Comparison of ENCODE assay signal across 8 cellular contexts in the genomic region with DNA sequence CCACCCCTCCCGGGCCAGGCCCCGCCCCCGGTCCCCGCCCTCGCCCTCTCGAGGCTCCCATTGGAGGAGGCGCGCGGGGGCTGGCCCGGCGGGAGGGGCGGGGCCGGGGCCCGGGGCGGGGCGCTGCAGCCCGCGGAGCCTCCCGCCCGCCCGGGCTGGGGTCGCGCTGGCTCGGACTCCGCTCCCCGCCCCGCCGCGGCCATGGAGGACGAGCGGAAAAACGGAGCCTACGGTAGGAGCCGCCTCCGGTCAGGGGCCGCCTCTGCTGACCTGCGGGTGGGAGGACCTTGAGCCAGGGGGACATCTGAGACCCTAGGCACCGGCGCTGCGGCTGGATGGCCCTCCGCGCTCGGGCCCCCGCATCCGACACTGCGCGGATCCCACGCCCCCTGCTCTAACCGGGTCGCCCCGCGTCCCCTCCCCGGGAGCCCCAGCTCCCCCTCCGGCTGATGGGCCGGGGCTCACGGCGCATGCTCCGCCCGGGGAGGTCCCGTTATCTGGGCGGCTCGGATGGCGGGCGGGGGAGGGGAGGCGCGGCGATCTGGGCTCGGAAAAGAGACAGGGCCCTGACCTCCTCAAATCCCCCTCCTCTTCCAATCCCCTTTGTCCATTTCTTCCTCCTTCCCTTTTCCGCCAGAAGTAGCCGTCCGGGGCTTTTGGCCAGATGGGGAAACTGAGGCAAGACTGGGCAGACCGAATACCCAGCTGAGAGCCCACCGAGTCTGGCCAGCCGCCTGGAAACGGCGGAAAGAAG. TPM values are rescaled to one million over a fixed set of nuclear protein-coding genes. Genes with fewer than 3 reads are reported as not detected.
DNase-seq lines count a peak whose midpoint lies in the region; ATAC-seq and TF ChIP-seq lines count a peak whose summit lies in the region.

No MANE protein-coding gene starts in this region.

- peak; percentile 53 for DNase-seq in DMS153 (lab: John Stamatoyannopoulos, UW)
- peak; percentile 72 for DNase-seq in MM.1S
- DNase-seq in T-helper 1 cell, result peak; percentile 80 to 90 (median 82)
- peak; percentile 79 to 92 (median 86) for DNase-seq in adrenal gland
- DNase-seq in left ventricle myocardium superior, result peak; percentile 93
- peak; percentile 77 for DNase-seq in progenitor cell of endocrine pancreas (ENCODE audit: low spot score, unreplicated experiment)
- peak; percentile 93 for DNase-seq in upper lobe of right lung

- peaks cover 12% of the 10 kb centered on the region for H3K4me1 Mint-ChIP-seq in progenitor cell of endocrine pancreas (ENCODE audit: low read depth)

- H3K27me3 Mint-ChIP-seq in progenitor cell of endocrine pancreas, result peaks cover 7% of the 10 kb centered on the region

- H3F3A ChIP-seq in MM.1S (ENCODE audit: insufficient read depth, low read length), result no peaks in the 10 kb centered on the region

- H3K4me1 ChIP-seq in MM.1S (ENCODE audit: low read length), result no peaks in the 10 kb centered on the region; the same call in 1 of the 2 replicates
- peaks cover 11 to 24% of the 10 kb centered on the region in 2 donors for H3K4me1 ChIP-seq in adrenal gland (replicated peaks in 1 of 2)
- H3K4me1 ChIP-seq in upper lobe of right lung, result peaks cover 35% of the 10 kb centered on the region

- H3K4me3 ChIP-seq in MM.1S (ENCODE audit: low read length), result peak overlapping the region; percentile 93
- peak overlapping the region; percentile 43 to 100 (median 97) for H3K4me3 ChIP-seq in adrenal gland
- H3K4me3 ChIP-seq in upper lobe of right lung, result peak overlapping the region; percentile 96

- H3K9me2 ChIP-seq in MM.1S (replicated peaks; ENCODE audit: insufficient read depth, low read length), result no peaks in the 10 kb centered on the region

- H4K20me1 ChIP-seq in MM.1S (ENCODE audit: insufficient read depth, low read length), result no peaks in the 10 kb centered on the region

- H3K79me2 ChIP-seq in MM.1S (ENCODE audit: low read length), result no peaks in the 10 kb centered on the region

- peak overlapping the region; percentile 99 for H3K4me2 ChIP-seq in MM.1S (ENCODE audit: low read depth, low read length)

- H3K9ac ChIP-seq in MM.1S (ENCODE audit: low read length), result peak overlapping the region; percentile 45; the same call in 1 of the 2 replicates

- no peak for TF ChIP-seq CTCF in MM.1S (IDR thresholded peaks at IDR 0.05; ENCODE audit: low read length)
- no peak for TF ChIP-seq CTCF in adrenal gland (IDR thresholded peaks at IDR 0.05)
- TF ChIP-seq CTCF in progenitor cell of endocrine pancreas (IDR thresholded peaks at IDR 0.05; ENCODE audit: unreplicated experiment), result no peak
- no peak for TF ChIP-seq CTCF in upper lobe of right lung (IDR thresholded peaks at IDR 0.05)

- peak overlapping the region; percentile 90 for H3K27ac Mint-ChIP-seq in progenitor cell of endocrine pancreas

- 0 out of 2 replicates have a peak, but pooled peaks cover 11% of the 10 kb centered on the region for H3K27me3 ChIP-seq in MM.1S (replicated peaks; ENCODE audit: insufficient read depth, low read length)
- H3K27me3 ChIP-seq in adrenal gland, result no peaks in the 10 kb centered on the region
- H3K27me3 ChIP-seq in upper lobe of right lung, result no peaks in the 10 kb centered on the region

- no peaks in the 10 kb centered on the region for H3K36me3 Mint-ChIP-seq in progenitor cell of endocrine pancreas (ENCODE audit: insufficient read depth)

- intact Hi-C loops in adrenal gland (cut with DNase I) (no loop called here), left ventricle myocardium superior (cut with micrococcal nuclease) (no loop called here), upper lobe of right lung (cut with DNase I) (no loop called here)

- peak overlapping the region; percentile 98 for H2AFZ ChIP-seq in MM.1S (ENCODE audit: low read length)

- 0 to 1% (median 0%) methylated on average over 12 to 75 of the region's 76 CpGs for WGBS in adrenal gland, 4 donors

- no peak for TF ChIP-seq POLR2A in adrenal gland (IDR thresholded peaks at IDR 0.05)

- no peaks in the 10 kb centered on the region for H3K9me3 Mint-ChIP-seq in progenitor cell of endocrine pancreas (ENCODE audit: low read depth)

- H3K4me3 Mint-ChIP-seq in progenitor cell of endocrine pancreas (ENCODE audit: low read depth), result peak overlapping the region; percentile 78

- no peak overlapping the region for H3K27ac ChIP-seq in MM.1S (ENCODE audit: low read length)
- peak overlapping the region in 4 of 5 donors; percentile 61 to 94 (median 81) for H3K27ac ChIP-seq in adrenal gland
- H3K27ac ChIP-seq in upper lobe of right lung, result peak overlapping the region; percentile 95

- H3K9me3 ChIP-seq in MM.1S (replicated peaks; ENCODE audit: insufficient read depth, low read length) (no peaks in the 10 kb centered on the region), adrenal gland (replicated peaks in 1 of 3) (no peaks in the 10 kb centered on the region), upper lobe of right lung (no peaks in the 10 kb centered on the region)

- H3K36me3 ChIP-seq in MM.1S (replicated peaks; ENCODE audit: insufficient read depth, low read length) (no peaks in the 10 kb centered on the region), adrenal gland (replicated peaks in 1 of 2) (no peaks in the 10 kb centered on the region), upper lobe of right lung (no peaks in the 10 kb centered on the region)

- ATAC-seq in GM21619 (IDR thresholded peaks at IDR 0.05; ENCODE audit: unreplicated experiment) (peak; percentile 39), left ventricle myocardium superior (peak; percentile 98), upper lobe of right lung (peak; percentile 97)

RNA-seq across cellular contexts. Expression of gene AP1M2, which starts 15.4 kb away (rescaled TPM):
- total RNA-seq in adrenal gland (under 1 TPM in 2 of 8 donors, not detected in 6; 0.19 to 0.43 TPM), left ventricle myocardium superior (not detected), progenitor cell of endocrine pancreas (107 and 110 TPM in 2 replicates), upper lobe of right lung (37.8 TPM)
- polyA plus RNA-seq in adrenal gland, result under 1 TPM in 2 of 3 donors, not detected in 1; 0.10 to 0.97 TPM

RNA-seq across cellular contexts. Expression of gene SLC44A2, which starts 22.8 kb away (rescaled TPM):
- 100 to 1,000 TPM in 4 of 8 donors, 10 to 100 TPM in 4; 48.8 to 188 (median 100) TPM for total RNA-seq in adrenal gland
- 10 to 100 TPM; 67.3 to 92.3 (median 68.1) TPM for polyA plus RNA-seq in adrenal gland
- 71.8 TPM for total RNA-seq in left ventricle myocardium superior
- total RNA-seq in progenitor cell of endocrine pancreas, result 159 and 164 TPM in 2 replicates
- total RNA-seq in upper lobe of right lung, result 293 TPM

RNA-seq across cellular contexts. Expression of gene CDKN2D, which starts 33.7 kb away (rescaled TPM):
- total RNA-seq in adrenal gland, result 10 to 100 TPM in 1 of 8 donors, 1 to 10 TPM in 7; 1.9 to 15.1 (median 6.4) TPM
- 10 to 100 TPM in 2 of 3 donors, 1 to 10 TPM in 1; 7.4 to 11.2 (median 10.0) TPM for polyA plus RNA-seq in adrenal gland
- total RNA-seq in left ventricle myocardium superior, result 8.3 TPM
- 4.2 and 5.0 TPM in 2 replicates for total RNA-seq in progenitor cell of endocrine pancreas
- 10.5 TPM for total RNA-seq in upper lobe of right lung

RNA-seq across cellular contexts. Expression of gene KRI1, which starts 36.7 kb away (rescaled TPM):
- total RNA-seq in adrenal gland (10 to 100 TPM in 7 of 8 donors, 1 to 10 TPM in 1; 7.1 to 32.4 (median 18.8) TPM), left ventricle myocardium superior (9.3 TPM), progenitor cell of endocrine pancreas (32.1 and 35.0 TPM in 2 replicates), upper lobe of right lung (19.6 TPM)
- polyA plus RNA-seq in adrenal gland, result 10 to 100 TPM; 29.7 to 69.0 (median 29.8) TPM

RNA-seq across cellular contexts. Expression of gene ILF3, which starts 51.6 kb away (rescaled TPM):
- 100 to 1,000 TPM in 5 of 8 donors, 10 to 100 TPM in 3; 75.0 to 254 (median 145) TPM for total RNA-seq in adrenal gland
- 100 to 1,000 TPM; 192 to 232 (median 219) TPM for polyA plus RNA-seq in adrenal gland
- total RNA-seq in left ventricle myocardium superior, result 118 TPM
- 761 and 784 TPM in 2 replicates for total RNA-seq in progenitor cell of endocrine pancreas
- 182 TPM for total RNA-seq in upper lobe of right lung

Comparison
In these comparisons a context has a peak if more than half of its experiments do, and no peak if none do; other contexts are left out.
1. ATAC-seq: peak in every context shown above with its lines; median percentile 98 in left ventricle myocardium superior; 97 in upper lobe of right lung; 39 in GM21619.
2. RNA of gene AP1M2, which starts 15.4 kb away (total RNA-seq): 107 to 110 TPM in progenitor cell of endocrine pancreas and 37.8 TPM in upper lobe of right lung (single experiment); 0.19 to 0.43 TPM in adrenal gland and not detected in left ventricle myocardium superior (single experiment); every median in the first group is over 10 times any median in the second.
3. Peak in every context shown above with its lines, with median percentiles within 50 percentile points of each other: DNase-seq and H3K4me3 ChIP-seq.